ENCODE assay signal across 13 cellular contexts in genomic region chr4:15738877-15739276, GRCh38. TPM values are rescaled to one million over a fixed set of nuclear protein-coding genes. Genes with fewer than 3 reads are reported as not detected.
A peak's percentile ranks its signal among the peaks of the same experiment; 100 is the strongest.
DNase-seq lines count a peak whose midpoint lies in the region; TF ChIP-seq lines count a peak whose summit lies in the region.
"Had no signal": no experiment of that assay in that cellular context is flagged by ENCODE, and none has a peak within 500 bp of the region (broad histone marks: within the 10 kb centered on the region; RNA-seq: fewer than 3 reads in every experiment).

No MANE protein-coding gene starts in this region.

- H3F3A ChIP-seq in GM23248 (ENCODE audit: insufficient read depth): peaks cover 9% of the 10 kb centered on the region; the same call in 1 of the 2 replicates

- H3K27me3 ChIP-seq in GM23248 (replicated peaks; ENCODE audit: insufficient read depth): no peaks in the 10 kb centered on the region; the same call in 1 of the 2 replicates
- H3K27me3 ChIP-seq in tibial artery: no peaks in the 10 kb centered on the region
- peaks cover 8% of the 10 kb centered on the region; the same call in 1 of the 2 replicates for H3K27me3 ChIP-seq in SJCRH30
- H3K27me3 ChIP-seq: brain microvascular endothelial cell had no signal

- POLR2A ChIA-PET in activated CD4-positive, alpha-beta memory T cell treated with anti-CD3 and anti-CD28 coated beads for 36 hours (lab: Charles Lee): interaction anchor here (0.8 to 1.5 kb wide), 6 partner anchors 15 to 191 kb away, joined by 3 to 17 read pairs (median 3); no protein-coding TSS in a partner anchor
- POLR2A ChIA-PET in activated CD4-positive, alpha-beta memory T cell treated with anti-CD3 and anti-CD28 coated beads, Interleukin-2, amount 10 ng/mL, durations not matched to agents 7 days and 5 days (lab: Charles Lee): interaction anchor here (1.0 to 1.4 kb wide), 2 partner anchors 15 to 18 kb away, joined by 3 to 6 read pairs; no protein-coding TSS in a partner anchor

- H3K36me3 ChIP-seq in GM23248 (ENCODE audit: low read depth) (no peaks in the 10 kb centered on the region), tibial artery (no peaks in the 10 kb centered on the region), SJCRH30 (no peaks in the 10 kb centered on the region)
- H3K36me3 ChIP-seq: brain microvascular endothelial cell, HAP-1 had no signal

- no peaks in the 10 kb centered on the region for H3K79me2 ChIP-seq in GM23248 (ENCODE audit: insufficient read depth)

- 0 out of 2 replicates have a peak, but pooled peaks cover 9% of the 10 kb centered on the region for H3K4me1 ChIP-seq in GM23248 (ENCODE audit: insufficient read depth)
- no peaks in the 10 kb centered on the region for H3K4me1 ChIP-seq in tibial artery
- H3K4me1 ChIP-seq in SJCRH30: no peaks in the 10 kb centered on the region
- H3K4me1 ChIP-seq: HAP-1 had no signal

- no peak for TF ChIP-seq CTCF in tibial artery (IDR thresholded peaks at IDR 0.05)

- H3K4me3 Mint-ChIP-seq in activated CD4-positive, alpha-beta memory T cell treated with anti-CD3 and anti-CD28 coated beads for 36 hours: no peak overlapping the region
- no peak overlapping the region for H3K4me3 Mint-ChIP-seq in activated CD4-positive, alpha-beta memory T cell treated with anti-CD3 and anti-CD28 coated beads, Interleukin-2, amount 10 ng/mL, durations not matched to agents 7 days and 5 days
- H3K4me3 Mint-ChIP-seq: stimulated activated memory B cell treated with anti-CD40 and anti-IgM and Interleukin-4, amounts not matched to agents 10 μg/mL and 1 μg/mL and 100 μg/mL, for 72 hours had no signal

- H3K4me3 ChIP-seq in GM23248 (no peak overlapping the region), tibial artery (no peak overlapping the region), SJCRH30 (no peak overlapping the region)
- H3K4me3 ChIP-seq: HAP-1 had no signal

- 79 to 85% methylated on average over 1 of the region's 1 CpG for WGBS in GM23248 (ENCODE audit: low coverage in 1 of 2, low lambda C conversion rate in 2 of 2, missing lambda C conversion rate in 2 of 2), 2 experiments

- no peak overlapping the region for H3K9ac ChIP-seq in GM23248

- CTCF ChIA-PET in activated CD4-positive, alpha-beta memory T cell treated with anti-CD3 and anti-CD28 coated beads for 36 hours (lab: Charles Lee): interaction anchor here (0.9 to 2.2 kb wide), 9 partner anchors 10 to 260 kb away, joined by 3 to 39 read pairs (median 6); partner anchors contain the start of gene FAM200B
- CTCF ChIA-PET in activated CD4-positive, alpha-beta memory T cell treated with anti-CD3 and anti-CD28 coated beads, Interleukin-2, amount 10 ng/mL, durations not matched to agents 7 days and 5 days (lab: Charles Lee): interaction anchor here (0.6 to 1.3 kb wide), 6 partner anchors 10 to 268 kb away, joined by 3 to 5 read pairs (median 4); no protein-coding TSS in a partner anchor

- H3K4me2 ChIP-seq in GM23248 (ENCODE audit: unreplicated experiment): no peak overlapping the region

- H3K27me3 Mint-ChIP-seq in activated CD4-positive, alpha-beta memory T cell treated with anti-CD3 and anti-CD28 coated beads for 36 hours: no peaks in the 10 kb centered on the region
- peaks cover 3% of the 10 kb centered on the region for H3K27me3 Mint-ChIP-seq in activated CD4-positive, alpha-beta memory T cell treated with anti-CD3 and anti-CD28 coated beads, Interleukin-2, amount 10 ng/mL, durations not matched to agents 7 days and 5 days

- H3K27ac Mint-ChIP-seq in activated CD4-positive, alpha-beta memory T cell treated with anti-CD3 and anti-CD28 coated beads for 36 hours: peak overlapping the region; percentile 24
- no peak overlapping the region for H3K27ac Mint-ChIP-seq in activated CD4-positive, alpha-beta memory T cell treated with anti-CD3 and anti-CD28 coated beads, Interleukin-2, amount 10 ng/mL, durations not matched to agents 7 days and 5 days
- H3K27ac Mint-ChIP-seq: stimulated activated memory B cell treated with anti-CD40 and anti-IgM and Interleukin-4, amounts not matched to agents 10 μg/mL and 1 μg/mL and 100 μg/mL, for 72 hours had no signal

- H4K20me1 ChIP-seq in GM23248 (ENCODE audit: insufficient read depth): no peaks in the 10 kb centered on the region

- intact Hi-C loops in activated CD4-positive, alpha-beta memory T cell treated with anti-CD3 and anti-CD28 coated beads for 36 hours (cut with micrococcal nuclease): loop anchor here (1.0 kb wide), 4 partner anchors 17 to 56 kb away; no protein-coding TSS in a partner anchor
- intact Hi-C loops in tibial artery (cut with DNase I; ENCODE audit: low total_unique reads): no loop called here

- H3K36me3 Mint-ChIP-seq in activated CD4-positive, alpha-beta memory T cell treated with anti-CD3 and anti-CD28 coated beads for 36 hours: peaks cover 12% of the 10 kb centered on the region
- H3K36me3 Mint-ChIP-seq in activated CD4-positive, alpha-beta memory T cell treated with anti-CD3 and anti-CD28 coated beads, Interleukin-2, amount 10 ng/mL, durations not matched to agents 7 days and 5 days (ENCODE audit: low read depth): peaks cover 35% of the 10 kb centered on the region

- H3K27ac ChIP-seq in GM23248: no peak overlapping the region
- no peak overlapping the region for H3K27ac ChIP-seq in tibial artery
- H3K27ac ChIP-seq in SJCRH30: no peak overlapping the region
- H3K27ac ChIP-seq: brain microvascular endothelial cell had no signal

- in situ Hi-C loops in GM23248 (cut with MboI): no loop called here

- H3K9me3 ChIP-seq in GM23248 (ENCODE audit: low read depth) (no peaks in the 10 kb centered on the region), tibial artery (peaks cover 0 to 3% (median 0%) of the 10 kb centered on the region in 3 donors), SJCRH30 (replicated peaks) (peaks cover 2% of the 10 kb centered on the region; the same call in 1 of the 2 replicates)
- H3K9me3 ChIP-seq: HAP-1 had no signal

- H2AFZ ChIP-seq in GM23248: no peak overlapping the region

- peaks cover 31% of the 10 kb centered on the region for H3K4me1 Mint-ChIP-seq in activated CD4-positive, alpha-beta memory T cell treated with anti-CD3 and anti-CD28 coated beads for 36 hours (ENCODE audit: low read depth)
- peaks cover 28% of the 10 kb centered on the region for H3K4me1 Mint-ChIP-seq in activated CD4-positive, alpha-beta memory T cell treated with anti-CD3 and anti-CD28 coated beads, Interleukin-2, amount 10 ng/mL, durations not matched to agents 7 days and 5 days

- peak; percentile 19 for DNase-seq in activated CD4-positive, alpha-beta memory T cell treated with anti-CD3 and anti-CD28 coated beads for 36 hours
- DNase-seq in activated CD4-positive, alpha-beta memory T cell treated with anti-CD3 and anti-CD28 coated beads, Interleukin-2, amount 10 ng/mL, durations not matched to agents 7 days and 5 days: no peak
- DNase-seq in GM23248: peak; percentile 60
- peak; percentile 67 for DNase-seq in astrocyte of the hippocampus (ENCODE audit: low read depth, low spot score)
- DNase-seq in renal cortical epithelial cell (ENCODE audit: low read depth): peak; percentile 36
- DNase-seq in tibial artery: no peak
- no peak for DNase-seq in NCI-H2196 (lab: John Stamatoyannopoulos, UW; ENCODE audit: unreplicated experiment)
- DNase-seq in SJCRH30: no peak
- DNase-seq: ACHN, brain microvascular endothelial cell, occipital lobe had no signal

- peaks cover 25% of the 10 kb centered on the region for H3K9me3 Mint-ChIP-seq in activated CD4-positive, alpha-beta memory T cell treated with anti-CD3 and anti-CD28 coated beads for 36 hours
- H3K9me3 Mint-ChIP-seq in activated CD4-positive, alpha-beta memory T cell treated with anti-CD3 and anti-CD28 coated beads, Interleukin-2, amount 10 ng/mL, durations not matched to agents 7 days and 5 days: peaks cover 31% of the 10 kb centered on the region

- no peaks in the 10 kb centered on the region for H3K9me2 ChIP-seq in GM23248 (ENCODE audit: insufficient read depth)

RNA-seq across cellular contexts. Expression of gene BST1, which starts 36.0 kb away (rescaled TPM):
- total RNA-seq in activated CD4-positive, alpha-beta memory T cell treated with anti-CD3 and anti-CD28 coated beads for 36 hours: under 1 TPM; 0.19 to 0.67 TPM
- under 1 TPM; 0.40 to 0.95 TPM for total RNA-seq in activated CD4-positive, alpha-beta memory T cell treated with anti-CD3 and anti-CD28 coated beads, Interleukin-2, amount 10 ng/mL, durations not matched to agents 7 days and 5 days
- 32.6 and 33.3 TPM in 2 replicates for total RNA-seq in GM23248 (2014; rRNA removed; shearing (Covaris generic))
- 24.3 and 28.7 TPM in 2 replicates for polyA plus RNA-seq in GM23248 (2016; fragmentation: Nextera tagmentation; extraction: Ambion mirVana)
- total RNA-seq in renal cortical epithelial cell: 0.70 and 8.7 TPM in 2 replicates
- 0.81 and 1.0 TPM in 2 replicates for total RNA-seq in SJCRH30 (2014; rRNA removed; shearing (Covaris generic))

RNA-seq across cellular contexts. Expression of gene CD38, which starts 39.3 kb away (rescaled TPM):
- 10 to 100 TPM; 11.6 to 12.0 TPM for total RNA-seq in activated CD4-positive, alpha-beta memory T cell treated with anti-CD3 and anti-CD28 coated beads for 36 hours
- total RNA-seq in activated CD4-positive, alpha-beta memory T cell treated with anti-CD3 and anti-CD28 coated beads, Interleukin-2, amount 10 ng/mL, durations not matched to agents 7 days and 5 days: 100 to 1,000 TPM; 128 TPM
- total RNA-seq in GM23248 (2014; rRNA removed; shearing (Covaris generic)): not detected in 2 replicates
- polyA plus RNA-seq in GM23248 (2016; fragmentation: Nextera tagmentation; extraction: Ambion mirVana): not detected in 2 replicates
- total RNA-seq in renal cortical epithelial cell: 0.52 TPM in 1 of 2 replicates, not detected in the other
- total RNA-seq in SJCRH30 (2014; rRNA removed; shearing (Covaris generic)): 0.03 and 0.06 TPM in 2 replicates

RNA-seq across cellular contexts. Expression of gene FAM200B, which starts 57.2 kb away (rescaled TPM):
- 1 to 10 TPM; 8.3 to 8.9 TPM for total RNA-seq in activated CD4-positive, alpha-beta memory T cell treated with anti-CD3 and anti-CD28 coated beads for 36 hours
- 10 to 100 TPM; 15.8 to 16.0 TPM for total RNA-seq in activated CD4-positive, alpha-beta memory T cell treated with anti-CD3 and anti-CD28 coated beads, Interleukin-2, amount 10 ng/mL, durations not matched to agents 7 days and 5 days
- 32.9 and 33.2 TPM in 2 replicates for total RNA-seq in GM23248 (2014; rRNA removed; shearing (Covaris generic))
- 70.6 and 74.6 TPM in 2 replicates for polyA plus RNA-seq in GM23248 (2016; fragmentation: Nextera tagmentation; extraction: Ambion mirVana)
- 20.6 and 22.6 TPM in 2 replicates for total RNA-seq in renal cortical epithelial cell
- 70.3 TPM in 2 replicates for total RNA-seq in SJCRH30 (2014; rRNA removed; shearing (Covaris generic))

Comparison
In these comparisons a context has a peak if more than half of its experiments do, and no peak if none do; other contexts are left out.
1. DNase-seq: peak in activated CD4-positive, alpha-beta memory T cell treated with anti-CD3 and anti-CD28 coated beads for 36 hours (single experiment), GM23248 (single experiment), astrocyte of the hippocampus (single experiment) and renal cortical epithelial cell (single experiment); none in activated CD4-positive, alpha-beta memory T cell treated with anti-CD3 and anti-CD28 coated beads, Interleukin-2, amount 10 ng/mL, durations not matched to agents 7 days and 5 days (single experiment), tibial artery (0 of 2), NCI-H2196 (single experiment) and SJCRH30 (0 of 2).